ENCODE assay signal across 31 cellular contexts in genomic region chr20:21432911-21433310, GRCh38. TPM values are rescaled to one million over a fixed set of nuclear protein-coding genes. Genes with fewer than 3 reads are reported as not detected.
"Had no signal": no experiment of that assay in that cellular context is flagged by ENCODE, and none has a peak within 500 bp of the region (broad histone marks: within the 10 kb centered on the region; RNA-seq: fewer than 3 reads in every experiment).

No MANE protein-coding gene starts in this region.

- FAIRE-seq: colon had no signal

- H3K9me3 ChIP-seq: adrenal gland, ascending aorta, esophagus squamous epithelium, gastrocnemius medialis, sigmoid colon, testis had no signal

- H3K27ac ChIP-seq: adrenal gland, ascending aorta, dorsolateral prefrontal cortex, esophagus squamous epithelium, gastrocnemius medialis, sigmoid colon, testis, WERI-Rb-1 had no signal

- H3K4me3 ChIP-seq: adrenal gland, ascending aorta, dorsolateral prefrontal cortex, esophagus squamous epithelium, gastrocnemius medialis, sigmoid colon, smooth muscle cell, testis had no signal

- H3K4me1 Mint-ChIP-seq: activated CD4-positive, alpha-beta T cell treated with anti-CD3 and anti-CD28 coated beads, Interleukin-2, amount 10 ng/mL, durations not matched to agents 7 days and 5 days; activated CD8-positive, alpha-beta memory T cell treated with anti-CD3 and anti-CD28 coated beads, Interleukin-2, amount 10 ng/mL, durations not matched to agents 7 days and 5 days; central memory CD8-positive, alpha-beta T cell; memory B cell; naive B cell had no signal

- H3K27me3 ChIP-seq: ascending aorta, gastrocnemius medialis, testis had no signal

- H3K4me2 ChIP-seq: smooth muscle cell had no signal

- H3K4me3 Mint-ChIP-seq: activated CD4-positive, alpha-beta T cell treated with anti-CD3 and anti-CD28 coated beads, Interleukin-2, amount 10 ng/mL, durations not matched to agents 7 days and 5 days; activated CD8-positive, alpha-beta memory T cell treated with anti-CD3 and anti-CD28 coated beads, Interleukin-2, amount 10 ng/mL, durations not matched to agents 7 days and 5 days; activated CD8-positive, alpha-beta T cell treated with anti-CD3 and anti-CD28 coated beads for 36 hours; activated naive CD8-positive, alpha-beta T cell; central memory CD8-positive, alpha-beta T cell; memory B cell; naive B cell; neural crest cell had no signal

- DNase-seq: activated CD4-positive, alpha-beta T cell treated with anti-CD3 and anti-CD28 coated beads, Interleukin-2, amount 10 ng/mL, durations not matched to agents 7 days and 5 days; activated CD4-positive, CD25-positive, alpha-beta regulatory T cell treated with anti-CD3 and anti-CD28 coated beads, Interleukin-2, amount 50 U/mL, for 72 hours; activated CD8-positive, alpha-beta memory T cell treated with anti-CD3 and anti-CD28 coated beads, Interleukin-2, amount 10 ng/mL, durations not matched to agents 7 days and 5 days; activated CD8-positive, alpha-beta T cell treated with anti-CD3 and anti-CD28 coated beads for 36 hours; activated T-cell treated with anti-CD3 and anti-CD28 coated beads, Interleukin-2, amount 50 U/mL, for 1 hour; adrenal gland; dorsolateral prefrontal cortex; esophagus squamous epithelium; gastrocnemius medialis; head of caudate nucleus; hypothalamus; left cardiac atrium; naive B cell; retina; sigmoid colon; stimulated activated CD4-positive, alpha-beta T cell treated with anti-CD3 and anti-CD28 coated beads, Interleukin-4, amount 100 ng/mL, for 1 hour; stimulated activated naive CD4-positive, alpha-beta T cell; testis; WERI-Rb-1 had no signal

- H3K36me3 Mint-ChIP-seq: activated CD8-positive, alpha-beta memory T cell treated with anti-CD3 and anti-CD28 coated beads, Interleukin-2, amount 10 ng/mL, durations not matched to agents 7 days and 5 days; activated naive CD8-positive, alpha-beta T cell; memory B cell; naive B cell had no signal

- H3K4me1 ChIP-seq: adrenal gland, ascending aorta, esophagus squamous epithelium, gastrocnemius medialis, sigmoid colon, testis had no signal

- ATAC-seq: activated CD8-positive, alpha-beta memory T cell treated with anti-CD3 and anti-CD28 coated beads, Interleukin-2, amount 10 ng/mL, durations not matched to agents 7 days and 5 days; activated CD8-positive, alpha-beta T cell treated with anti-CD3 and anti-CD28 coated beads for 36 hours; gastrocnemius medialis; left cardiac atrium had no signal

- H3K9me3 Mint-ChIP-seq: activated CD4-positive, alpha-beta T cell treated with anti-CD3 and anti-CD28 coated beads, Interleukin-2, amount 10 ng/mL, durations not matched to agents 7 days and 5 days; activated CD8-positive, alpha-beta T cell treated with anti-CD3 and anti-CD28 coated beads for 36 hours; central memory CD8-positive, alpha-beta T cell had no signal

- H3K27ac Mint-ChIP-seq: activated CD4-positive, alpha-beta T cell treated with anti-CD3 and anti-CD28 coated beads, Interleukin-2, amount 10 ng/mL, durations not matched to agents 7 days and 5 days; activated CD8-positive, alpha-beta memory T cell treated with anti-CD3 and anti-CD28 coated beads, Interleukin-2, amount 10 ng/mL, durations not matched to agents 7 days and 5 days; activated CD8-positive, alpha-beta T cell treated with anti-CD3 and anti-CD28 coated beads for 36 hours; activated naive CD8-positive, alpha-beta T cell; memory B cell; naive B cell had no signal

- H3K36me3 ChIP-seq: adrenal gland, ascending aorta, esophagus squamous epithelium, gastrocnemius medialis, sigmoid colon, WERI-Rb-1 had no signal

RNA-seq across cellular contexts. Expression of gene NKX2-4, which starts 35.6 kb away (rescaled TPM):
- total RNA-seq: activated CD4-positive, alpha-beta T cell treated with anti-CD3 and anti-CD28 coated beads, Interleukin-2, amount 10 ng/mL, durations not matched to agents 7 days and 5 days; activated CD8-positive, alpha-beta memory T cell treated with anti-CD3 and anti-CD28 coated beads, Interleukin-2, amount 10 ng/mL, durations not matched to agents 7 days and 5 days; activated CD8-positive, alpha-beta T cell treated with anti-CD3 and anti-CD28 coated beads for 36 hours; ascending aorta; esophagus squamous epithelium; gastrocnemius medialis; left cardiac atrium; liver; mucosa of gallbladder; neural crest cell; omental fat pad; posterior vena cava; sigmoid colon; smooth muscle cell; T-helper 2 cell treated with Interferon-gamma antibody and Interleukin-4, amounts not matched to agents 100 ng/mL and 5 ng/mL, for 36 hours had no signal
- polyA plus RNA-seq: adrenal gland, liver, sigmoid colon, smooth muscle cell had no signal
